Comparison of ENCODE assay signal across 34 cellular contexts in the genomic region with DNA sequence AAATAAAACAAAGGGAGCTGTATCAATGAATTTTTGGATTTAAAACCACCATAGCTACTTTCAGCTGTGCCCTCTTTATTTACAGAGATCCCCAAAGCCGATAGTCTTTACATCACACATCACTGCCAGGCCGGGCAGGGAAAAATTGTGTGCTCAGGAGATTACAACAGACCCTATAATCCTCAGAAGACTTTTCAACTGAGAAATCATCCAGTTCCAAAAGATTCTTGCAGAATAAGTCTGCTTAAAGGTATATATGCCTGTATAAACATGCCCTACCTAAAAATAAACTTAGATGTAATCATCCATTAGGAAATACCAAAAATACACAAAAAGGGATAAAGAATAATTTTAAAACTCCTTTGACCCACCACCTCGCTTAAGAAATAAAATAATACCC.
"Had no signal": no experiment of that assay in that cellular context is flagged by ENCODE, and none has a peak within 500 bp of the region (broad histone marks: within the 10 kb centered on the region; RNA-seq: fewer than 3 reads in every experiment).

No MANE protein-coding gene starts in this region.

- H3K4me3 ChIP-seq: body of pancreas, breast epithelium, cardiac muscle cell had no signal

- H3K36me3 ChIP-seq: brain microvascular endothelial cell, breast epithelium, cardiac muscle cell, WERI-Rb-1 had no signal

- FAIRE-seq: astrocyte had no signal

- H3K4me1 ChIP-seq: body of pancreas, breast epithelium had no signal

- H3K27me3 ChIP-seq: body of pancreas, brain microvascular endothelial cell, breast epithelium, cardiac muscle cell had no signal

- ATAC-seq: activated CD4-positive, alpha-beta T cell treated with anti-CD3 and anti-CD28 coated beads for 36 hours; activated CD4-positive, CD25-positive, alpha-beta regulatory T cell treated with anti-CD3 and anti-CD28 coated beads, Interleukin-2, amount 50 U/mL, for 24 hours; activated CD8-positive, alpha-beta memory T cell treated with anti-CD3 and anti-CD28 coated beads, Interleukin-2, amount 10 ng/mL, durations not matched to agents 7 days and 5 days; activated CD8-positive, alpha-beta T cell treated with anti-CD3 and anti-CD28 coated beads, Interleukin-2, amount 10 ng/mL, durations not matched to agents 7 days and 5 days; activated naive CD8-positive, alpha-beta T cell treated with anti-CD3 and anti-CD28 coated beads, Interleukin-2, amount 50 U/mL, for 24 hours; body of pancreas; WTC11 had no signal

- H3K9me3 ChIP-seq: body of pancreas had no signal

- H3K27ac ChIP-seq: body of pancreas, brain microvascular endothelial cell, breast epithelium, cardiac muscle cell, WERI-Rb-1 had no signal

- DNase-seq: activated CD4-positive, alpha-beta memory T cell treated with anti-CD3 and anti-CD28 coated beads, Interleukin-2, amount 10 ng/mL, durations not matched to agents 7 days and 5 days; activated CD4-positive, alpha-beta T cell treated with anti-CD3 and anti-CD28 coated beads for 1 hour; activated CD4-positive, alpha-beta T cell treated with anti-CD3 and anti-CD28 coated beads for 36 hours; activated CD4-positive, alpha-beta T cell treated with anti-CD3 and anti-CD28 coated beads for 48 hours; activated CD4-positive, alpha-beta T cell treated with anti-CD3 and anti-CD28 coated beads, Interleukin-2, amount 10 ng/mL, durations not matched to agents 7 days and 5 days; activated CD4-positive, alpha-beta T cell treated with anti-CD3 and anti-CD28 coated beads, Interleukin-2, amount 50 U/mL, for 48 hours; activated CD4-positive, CD25-positive, alpha-beta regulatory T cell; activated CD8-positive, alpha-beta memory T cell treated with anti-CD3 and anti-CD28 coated beads for 24 hours; activated CD8-positive, alpha-beta memory T cell treated with anti-CD3 and anti-CD28 coated beads, Interleukin-2, amount 10 ng/mL, durations not matched to agents 7 days and 5 days; activated CD8-positive, alpha-beta memory T cell treated with anti-CD3 and anti-CD28 coated beads, Interleukin-2, amount 50 U/mL, for 48 hours; activated CD8-positive, alpha-beta T cell treated with anti-CD3 and anti-CD28 coated beads, Interleukin-2, amount 10 ng/mL, durations not matched to agents 7 days and 5 days; activated effector memory CD4-positive, alpha-beta T cell treated with Interleukin-2 at 50 U/mL for 16 hours; activated gamma-delta T cell; activated naive CD4-positive, alpha-beta T cell treated with anti-CD3 and anti-CD28 coated beads, Interleukin-2, amount 10 ng/mL, durations not matched to agents 7 days and 5 days; activated naive CD4-positive, alpha-beta T cell treated with Interleukin-2 at 50 U/mL for 16 hours; activated naive CD8-positive, alpha-beta T cell treated with anti-CD3 and anti-CD28 coated beads, Interleukin-2, amount 10 ng/mL, durations not matched to agents 7 days and 5 days; activated naive CD8-positive, alpha-beta T cell treated with anti-CD3 and anti-CD28 coated beads, Interleukin-2, amount 50 U/mL, for 24 hours; activated T-cell treated with anti-CD3 and anti-CD28 coated beads, Interleukin-2, amount 50 U/mL, for 24 hours; activated T-cell treated with anti-CD3 and anti-CD28 coated beads, Interleukin-2, amount 50 U/mL, for 48 hours; amniotic stem cell; aorta; body of pancreas; brain microvascular endothelial cell; caudate nucleus; cerebellar nuclear complex; T-helper 1 cell; T-helper 2 cell; T-helper 9 cell; WERI-Rb-1 had no signal
